In the genomic region with DNA sequence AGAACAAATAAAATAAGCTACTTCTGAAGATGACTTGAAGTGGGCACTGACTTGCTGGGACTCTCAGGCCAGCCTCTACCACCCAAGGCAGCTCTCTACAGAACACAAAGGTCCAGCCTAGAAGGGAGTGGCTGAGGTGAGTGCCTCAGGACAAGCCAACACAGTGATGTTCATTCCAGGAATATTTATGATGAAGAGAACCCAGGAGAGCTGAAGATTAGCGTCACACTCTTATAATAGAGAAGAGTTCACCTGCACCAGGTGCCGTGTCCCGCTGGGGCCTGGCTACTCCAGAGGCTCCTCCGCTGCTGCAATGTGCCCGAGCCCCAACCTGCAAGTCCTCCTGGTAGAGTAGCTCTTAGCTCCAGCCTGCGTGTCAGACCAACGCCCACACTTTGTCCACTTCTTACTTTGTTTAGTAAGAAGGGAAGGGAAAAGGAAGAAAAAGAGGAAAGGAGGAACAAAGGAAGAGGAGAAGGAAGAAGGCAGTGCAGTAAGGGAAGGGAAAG, we compare ENCODE assay signal across 25 cellular contexts.
DNase-seq lines count a peak whose midpoint lies in the region; ATAC-seq, FAIRE-seq and TF ChIP-seq lines count a peak whose summit lies in the region.
"Had no signal": no experiment of that assay in that cellular context is flagged by ENCODE, and none has a peak within 500 bp of the region (broad histone marks: within the 10 kb centered on the region; RNA-seq: fewer than 3 reads in every experiment).

No MANE protein-coding gene starts in this region.

- no peaks in the 10 kb centered on the region for H3K36me3 ChIP-seq in left lung
- no peaks in the 10 kb centered on the region for H3K36me3 ChIP-seq in parathyroid adenoma (ENCODE audit: control insufficient read depth, insufficient read depth, low read length)
- no peaks in the 10 kb centered on the region for H3K36me3 ChIP-seq in effector memory CD4-positive, alpha-beta T cell (ENCODE audit: control insufficient read depth, insufficient read depth, low read length)
- H3K36me3 ChIP-seq: BE2C had no signal

- ATAC-seq in left lung, result peak; percentile 85
- ATAC-seq: GM12878, Panc1 had no signal

- H3K9me3 ChIP-seq in left lung (no peaks in the 10 kb centered on the region), parathyroid adenoma (ENCODE audit: control insufficient read depth, low read length) (no peaks in the 10 kb centered on the region)
- H3K9me3 ChIP-seq in effector memory CD4-positive, alpha-beta T cell (ENCODE audit: control insufficient read depth, low read length), result no peaks in the 10 kb centered on the region
- H3K9me3 ChIP-seq: BE2C had no signal

- no peak overlapping the region for H3K4me2 ChIP-seq in parathyroid adenoma (ENCODE audit: low read length)
- H3K4me2 ChIP-seq: KMS-11 had no signal

- no peak for FAIRE-seq in frontal cortex (lab: Jason Lieb, UNC)
- FAIRE-seq: GM12878, GM19239 had no signal

- H3K27me3 ChIP-seq in left lung (no peaks in the 10 kb centered on the region), parathyroid adenoma (ENCODE audit: control insufficient read depth, insufficient read depth, low read length) (no peaks in the 10 kb centered on the region)
- H3K27me3 ChIP-seq in effector memory CD4-positive, alpha-beta T cell (replicated peaks; ENCODE audit: control insufficient read depth, insufficient read depth, low read length, poor library complexity, severe bottlenecking), result no peaks in the 10 kb centered on the region
- H3K27me3 ChIP-seq: BE2C had no signal

- H2AFZ ChIP-seq in parathyroid adenoma, result peak overlapping the region; percentile 42

- H3K9ac ChIP-seq in parathyroid adenoma, result no peak overlapping the region
- H3K9ac ChIP-seq: KMS-11 had no signal

- intact Hi-C loops in left lung (cut with DNase I), result no loop called here

- DNase-seq in NCI-H510A treated with DMSO at 0.1 percent for 48 hours (lab: John Stamatoyannopoulos, UW), result peak; percentile 49
- no peak for DNase-seq in NCI-H510A (lab: John Stamatoyannopoulos, UW)
- DNase-seq in left lung, result no peak
- no peak for DNase-seq in effector memory CD4-positive, alpha-beta T cell
- no peak for DNase-seq in MV-4-11 (lab: John Stamatoyannopoulos, UW)
- no peak for DNase-seq in frontal cortex (ENCODE audit: low spot score in 2 of 2)
- DNase-seq: 8988T; ACHN; BE2C; CD8-positive, alpha-beta memory T cell; DMS 273 treated with DMSO at 0.1 percent for 48 hours; DMS79; EL; GDM1; NCI-H1048; NCI-H187; NCI-H526 treated with DMSO at 0.1 percent for 48 hours; SHP77 treated with DMSO at 0.1 percent for 48 hours had no signal

- H3K4me3 ChIP-seq in left lung, result no peak overlapping the region
- H3K4me3 ChIP-seq in parathyroid adenoma (ENCODE audit: low read depth, low read length), result no peak overlapping the region
- H3K4me3 ChIP-seq in effector memory CD4-positive, alpha-beta T cell (ENCODE audit: insufficient read depth, low read depth, low read length, poor library complexity, severe bottlenecking), result no peak overlapping the region
- H3K4me3 ChIP-seq: GM12878 had no signal

- H3K79me2 ChIP-seq in parathyroid adenoma, result no peaks in the 10 kb centered on the region

- H3K4me1 ChIP-seq in left lung (no peaks in the 10 kb centered on the region), parathyroid adenoma (peaks cover 2% of the 10 kb centered on the region)
- H3K4me1 ChIP-seq in effector memory CD4-positive, alpha-beta T cell (ENCODE audit: control insufficient read depth, insufficient read depth, low read length, poor library complexity, severe bottlenecking), result no peaks in the 10 kb centered on the region
- H3K4me1 ChIP-seq: BE2C had no signal

- TF ChIP-seq CTCF in left lung (IDR thresholded peaks at IDR 0.05) (no peak), parathyroid adenoma (IDR thresholded peaks at IDR 0.05) (no peak)

- H3K27ac ChIP-seq in left lung (no peak overlapping the region), parathyroid adenoma (no peak overlapping the region)
- no peak overlapping the region for H3K27ac ChIP-seq in effector memory CD4-positive, alpha-beta T cell (ENCODE audit: insufficient read depth, low read length, poor library complexity, severe bottlenecking)
- H3K27ac ChIP-seq: HL-60, KMS-11, RWPE1 had no signal
